8 cellular contexts compared by ENCODE assay signal in genomic region chr10:110074986-110075664, GRCh38.
A peak's percentile ranks its signal among the peaks of the same experiment; 100 is the strongest.
DNase-seq lines count a peak whose midpoint lies in the region; ATAC-seq and TF ChIP-seq lines count a peak whose summit lies in the region.

No MANE protein-coding gene starts in this region.

- CTCF ChIA-PET in activated CD8-positive, alpha-beta memory T cell treated with anti-CD3 and anti-CD28 coated beads, Interleukin-2, amount 10 ng/mL, durations not matched to agents 7 days and 5 days (lab: Charles Lee), result interaction anchor here (1.3 to 7.0 kb wide), 3 partner anchors 23 to 191 kb away, joined by 3 to 32 read pairs (median 5); partner anchors contain the start of gene ADD3

- no peak for DNase-seq in activated CD8-positive, alpha-beta memory T cell treated with anti-CD3 and anti-CD28 coated beads, Interleukin-2, amount 10 ng/mL, durations not matched to agents 7 days and 5 days
- no peak for DNase-seq in activated CD8-positive, alpha-beta memory T cell treated with anti-CD3 and anti-CD28 coated beads for 24 hours
- DNase-seq in iris pigment epithelial cell (ENCODE audit: low read depth) (peak; percentile 93), tibial nerve (ENCODE audit: low spot score in 2 of 2) (no peak), anterior cingulate cortex (lab: John Stamatoyannopoulos, UW) (no peak), SHP77 (lab: John Stamatoyannopoulos, UW) (no peak)

- H3K27ac ChIP-seq in angular gyrus (ENCODE audit: low read depth, low read length), result peak overlapping the region; percentile 68
- H3K27ac ChIP-seq in tibial nerve, result peak overlapping the region; percentile 58 to 94 (median 86)

- peaks cover 80% of the 10 kb centered on the region for H3K4me1 Mint-ChIP-seq in activated CD8-positive, alpha-beta memory T cell treated with anti-CD3 and anti-CD28 coated beads, Interleukin-2, amount 10 ng/mL, durations not matched to agents 7 days and 5 days

- H3K27ac Mint-ChIP-seq in activated CD8-positive, alpha-beta memory T cell treated with anti-CD3 and anti-CD28 coated beads, Interleukin-2, amount 10 ng/mL, durations not matched to agents 7 days and 5 days, result peak overlapping the region; percentile 79

- H3K9me3 ChIP-seq in tibial nerve, result no peaks in the 10 kb centered on the region

- H3K36me3 ChIP-seq in tibial nerve, result no peaks in the 10 kb centered on the region

- no peak for TF ChIP-seq POLR2A in tibial nerve (IDR thresholded peaks at IDR 0.05)

- TF ChIP-seq EP300 in tibial nerve (IDR thresholded peaks at IDR 0.05), result peak in 1 of 2 donors; percentile 70

- ATAC-seq in activated CD8-positive, alpha-beta memory T cell treated with anti-CD3 and anti-CD28 coated beads, Interleukin-2, amount 10 ng/mL, durations not matched to agents 7 days and 5 days, result no peak
- no peak for ATAC-seq in activated CD4-positive, CD25-positive, alpha-beta regulatory T cell treated with anti-CD3 and anti-CD28 coated beads, Interleukin-2, amount 50 U/mL, for 24 hours

- H3K4me1 ChIP-seq in tibial nerve, result peaks cover 0 to 98% (median 72%) of the 10 kb centered on the region in 4 donors

- no peaks in the 10 kb centered on the region for H3K27me3 Mint-ChIP-seq in activated CD8-positive, alpha-beta memory T cell treated with anti-CD3 and anti-CD28 coated beads, Interleukin-2, amount 10 ng/mL, durations not matched to agents 7 days and 5 days

- H3K36me3 Mint-ChIP-seq in activated CD8-positive, alpha-beta memory T cell treated with anti-CD3 and anti-CD28 coated beads, Interleukin-2, amount 10 ng/mL, durations not matched to agents 7 days and 5 days, result peaks cover 10% of the 10 kb centered on the region

- H3K4me3 Mint-ChIP-seq in activated CD8-positive, alpha-beta memory T cell treated with anti-CD3 and anti-CD28 coated beads, Interleukin-2, amount 10 ng/mL, durations not matched to agents 7 days and 5 days, result peak overlapping the region; percentile 24

- no peaks in the 10 kb centered on the region for H3K9me3 Mint-ChIP-seq in activated CD8-positive, alpha-beta memory T cell treated with anti-CD3 and anti-CD28 coated beads, Interleukin-2, amount 10 ng/mL, durations not matched to agents 7 days and 5 days (ENCODE audit: low read depth)

- no peaks in the 10 kb centered on the region for H3K27me3 ChIP-seq in tibial nerve

- TF ChIP-seq CTCF in tibial nerve (IDR thresholded peaks at IDR 0.05), result no peak

- no peak overlapping the region for H3K4me3 ChIP-seq in tibial nerve
